In genomic region chr9:16153221-16153620, GRCh38 we compare ENCODE assay signal across 25 cellular contexts.
"Had no signal": no experiment of that assay in that cellular context is flagged by ENCODE, and none has a peak within 500 bp of the region (broad histone marks: within the 10 kb centered on the region; RNA-seq: fewer than 3 reads in every experiment).

No MANE protein-coding gene starts in this region.

- H3K27me3 ChIP-seq: adrenal gland had no signal

- H3K36me3 Mint-ChIP-seq: activated CD8-positive, alpha-beta memory T cell treated with anti-CD3 and anti-CD28 coated beads, Interleukin-2, amount 10 ng/mL, durations not matched to agents 7 days and 5 days; T-cell had no signal

- H3K27ac Mint-ChIP-seq: activated B cell treated with CpG ODN at 0.5 μM for 24 hours; activated CD4-positive, alpha-beta T cell treated with anti-CD3 and anti-CD28 coated beads, Interleukin-2, amount 10 ng/mL, durations not matched to agents 24 days and 14 days; activated CD8-positive, alpha-beta memory T cell treated with anti-CD3 and anti-CD28 coated beads, Interleukin-2, amount 10 ng/mL, durations not matched to agents 7 days and 5 days; activated naive CD4-positive, alpha-beta T cell treated with anti-CD3 and anti-CD28 coated beads for 36 hours; activated T-cell treated with anti-CD3 and anti-CD28 coated beads, Interleukin-2, amount 50 U/mL, for 24 hours; activated T-helper 17 cell treated with anti-CD3 and anti-CD28 coated beads, Interleukin-2, amount 50 U/mL, for 72 hours; T-cell had no signal

- DNase-seq: activated B cell treated with CpG ODN at 0.5 μM for 24 hours; activated CD4-positive, alpha-beta T cell treated with anti-CD3 and anti-CD28 coated beads for 1 hour; activated CD4-positive, alpha-beta T cell treated with anti-CD3 and anti-CD28 coated beads, Interleukin-2, amount 10 ng/mL, durations not matched to agents 24 days and 14 days; activated CD4-positive, alpha-beta T cell treated with anti-CD3 and anti-CD28 coated beads, Interleukin-2, amount 50 U/mL, for 48 hours; activated CD8-positive, alpha-beta memory T cell treated with anti-CD3 and anti-CD28 coated beads, Interleukin-2, amount 10 ng/mL, durations not matched to agents 7 days and 5 days; activated gamma-delta T cell; activated naive CD4-positive, alpha-beta T cell treated with anti-CD3 and anti-CD28 coated beads for 36 hours; activated T-cell treated with anti-CD3 and anti-CD28 coated beads, Interleukin-2, amount 50 U/mL, for 24 hours; adrenal gland; central memory CD4-positive, alpha-beta T cell; NCI-H1092; NCI-H1694; NCI-H2029; NCI-H2107; NCI-H2171 treated with DMSO at 0.1 percent for 48 hours; NCI-H226; NCI-H526 treated with DMSO at 0.1 percent for 48 hours; NCI-H82; SIG-M5; T-cell; T-helper 2 cell; T1000 had no signal

- ATAC-seq: activated CD8-positive, alpha-beta memory T cell treated with anti-CD3 and anti-CD28 coated beads, Interleukin-2, amount 10 ng/mL, durations not matched to agents 7 days and 5 days; activated T-helper 17 cell treated with anti-CD3 and anti-CD28 coated beads, Interleukin-2, amount 50 U/mL, for 72 hours; T-cell had no signal

- H3K9me3 Mint-ChIP-seq: activated CD4-positive, alpha-beta T cell treated with anti-CD3 and anti-CD28 coated beads, Interleukin-2, amount 10 ng/mL, durations not matched to agents 24 days and 14 days; activated naive CD4-positive, alpha-beta T cell treated with anti-CD3 and anti-CD28 coated beads for 36 hours had no signal

- H3K4me3 Mint-ChIP-seq: activated B cell treated with CpG ODN at 0.5 μM for 24 hours; activated CD4-positive, alpha-beta T cell treated with anti-CD3 and anti-CD28 coated beads, Interleukin-2, amount 10 ng/mL, durations not matched to agents 24 days and 14 days; activated CD8-positive, alpha-beta memory T cell treated with anti-CD3 and anti-CD28 coated beads, Interleukin-2, amount 10 ng/mL, durations not matched to agents 7 days and 5 days; activated naive CD4-positive, alpha-beta T cell treated with anti-CD3 and anti-CD28 coated beads for 36 hours; activated T-cell treated with anti-CD3 and anti-CD28 coated beads, Interleukin-2, amount 50 U/mL, for 24 hours; activated T-helper 17 cell treated with anti-CD3 and anti-CD28 coated beads, Interleukin-2, amount 50 U/mL, for 72 hours; T-cell had no signal

- H3K4me1 Mint-ChIP-seq: activated B cell treated with CpG ODN at 0.5 μM for 24 hours had no signal

- H3K9me3 ChIP-seq: adrenal gland had no signal

- H3K27ac ChIP-seq: adrenal gland, KMS-11, SK-N-MC had no signal

- H3K36me3 ChIP-seq: adrenal gland had no signal

- H3K4me3 ChIP-seq: adrenal gland, SK-N-MC had no signal
